In genomic region chr2:18559941-18560796, GRCh38 we compare ENCODE assay signal across 8 cellular contexts. TPM values are rescaled to one million over a fixed set of nuclear protein-coding genes. Genes with fewer than 3 reads are reported as not detected.
DNase-seq lines count a peak whose midpoint lies in the region; ATAC-seq and TF ChIP-seq lines count a peak whose summit lies in the region.

Gene RDH14 (minus strand): TSS chr2:18560653. CDS start chr2:18560572, 81 bp downstream.

- peaks cover 7% of the 10 kb centered on the region for H3K4me1 ChIP-seq in OCI-LY3 (ENCODE audit: low read length)

- peaks cover 9% of the 10 kb centered on the region for H3K36me3 ChIP-seq in OCI-LY3 (replicated peaks; ENCODE audit: low read depth, low read length)

- TF ChIP-seq CTCF in OCI-LY3 (IDR thresholded peaks at IDR 0.05; ENCODE audit: low read depth, low read length) (no peak), endothelial cell (IDR thresholded peaks at IDR 0.05; ENCODE audit: unreplicated experiment) (no peak), mesothelial cell of epicardium (IDR thresholded peaks at IDR 0.05; ENCODE audit: unreplicated experiment) (no peak)

- peak within 1 kb of the TSS; percentile 84 for H3K4me3 ChIP-seq in OCI-LY3 (ENCODE audit: low read length)

- peak; percentile 95 for ATAC-seq in GM21515 (IDR thresholded peaks at IDR 0.05; ENCODE audit: unreplicated experiment)

- H3K27ac Mint-ChIP-seq in endothelial cell (ENCODE audit: unreplicated experiment) = peak within 1 kb of the TSS; percentile 64
- peak within 1 kb of the TSS; percentile 97 for H3K27ac Mint-ChIP-seq in mesothelial cell of epicardium

- peak within 1 kb of the TSS; percentile 95 for H2AFZ ChIP-seq in OCI-LY3 (ENCODE audit: low read depth, low read length)

- H3K27me3 Mint-ChIP-seq in endothelial cell (ENCODE audit: unreplicated experiment) (peaks cover 4% of the 10 kb centered on the region), mesothelial cell of epicardium (ENCODE audit: low read depth) (no peaks in the 10 kb centered on the region)

- peaks cover 31% of the 10 kb centered on the region for H3K79me2 ChIP-seq in OCI-LY3 (ENCODE audit: low read length)

- H3K9me3 ChIP-seq in OCI-LY3 (ENCODE audit: insufficient read depth, low read length) = no peaks in the 10 kb centered on the region

- no peaks in the 10 kb centered on the region for H3K27me3 ChIP-seq in OCI-LY3 (ENCODE audit: low read depth, low read length)

- H3K9ac ChIP-seq in OCI-LY3 (ENCODE audit: low read length) = peak within 1 kb of the TSS; percentile 80

- DNase-seq in D341Med (ENCODE audit: low spot score) = peak; percentile 93
- DNase-seq in HuH-7 (ENCODE audit: low spot score) = peak; percentile 78
- peak; percentile 92 for DNase-seq in activated CD8-positive, alpha-beta memory T cell treated with anti-CD3 and anti-CD28 coated beads, Interleukin-2, amount 50 U/mL, for 48 hours
- DNase-seq in endothelial cell (ENCODE audit: low spot score) = peak; percentile 93
- peak; percentile 83 to 95 for DNase-seq in mesothelial cell of epicardium (ENCODE audit: low spot score in 2 of 2, unreplicated experiment in 2 of 2)
- peak; percentile 84 to 87 for DNase-seq in stimulated activated CD8-positive, alpha-beta memory T cell treated with anti-CD3 and anti-CD28 coated beads, Interleukin-15, amount 100 ng/mL, for 48 hours (ENCODE audit: low read depth in 2 of 2)

- no peaks in the 10 kb centered on the region for H3K9me3 Mint-ChIP-seq in endothelial cell (ENCODE audit: unreplicated experiment)
- peaks cover 7% of the 10 kb centered on the region for H3K9me3 Mint-ChIP-seq in mesothelial cell of epicardium

- H3K4me3 Mint-ChIP-seq in endothelial cell (ENCODE audit: unreplicated experiment) (peak within 1 kb of the TSS; percentile 93), mesothelial cell of epicardium (peak within 1 kb of the TSS; percentile 94)

- no peaks in the 10 kb centered on the region for H3K36me3 Mint-ChIP-seq in endothelial cell (ENCODE audit: low read depth, unreplicated experiment)
- peaks cover 26% of the 10 kb centered on the region for H3K36me3 Mint-ChIP-seq in mesothelial cell of epicardium

- H3K4me2 ChIP-seq in OCI-LY3 (ENCODE audit: low read length) = peak within 1 kb of the TSS; percentile 90

- peaks cover 7% of the 10 kb centered on the region for H4K20me1 ChIP-seq in OCI-LY3 (ENCODE audit: insufficient read depth, low read length)

- H3K4me1 Mint-ChIP-seq in endothelial cell (ENCODE audit: unreplicated experiment) (peaks cover 24% of the 10 kb centered on the region), mesothelial cell of epicardium (peaks cover 40% of the 10 kb centered on the region)

- H3K27ac ChIP-seq in OCI-LY3 (ENCODE audit: low read length) = peak within 1 kb of the TSS; percentile 66

RNA-seq across cellular contexts. Expression of gene RDH14, which starts in this region (rescaled TPM):
- 15.4 TPM for total RNA-seq in endothelial cell (ENCODE audit: unreplicated experiment)
- total RNA-seq in mesothelial cell of epicardium = 20.5 to 25.1 TPM (median 22.3 TPM) in 3 replicates

Comparison
In these comparisons a context has a peak if more than half of its experiments do, and no peak if none do; other contexts are left out.
1. Peak in every context shown above with its lines: DNase-seq, ATAC-seq, H3K4me3 ChIP-seq and H3K27ac ChIP-seq.